In genomic region chr13:40777166-40777956, GRCh38 we compare ENCODE assay signal across 8 cellular contexts. TPM values are rescaled to one million over a fixed set of nuclear protein-coding genes. Genes with fewer than 3 reads are reported as not detected.
DNase-seq lines count a peak whose midpoint lies in the region; ATAC-seq, FAIRE-seq and TF ChIP-seq lines count a peak whose summit lies in the region.

No MANE protein-coding gene starts in this region.

- FAIRE-seq in GM12878 (lab: Jason Lieb, UNC) = peak; percentile 84

- RAD21 ChIA-PET in GM12878 (lab: Charles Lee; ENCODE audit: unreplicated experiment) = interaction anchor here (0.6 to 3.0 kb wide), 28 partner anchors 10 to 1161 kb away, joined by 3 to 19 read pairs (median 4); partner anchors contain the start of genes ELF1 and SLC25A15

- TF ChIP-seq CTCF in GM12878 (IDR thresholded peaks at IDR 0.05 in 2 of 3, conservative IDR thresholded peaks at IDR 0.05 in 1 of 3; ENCODE audit: control insufficient read depth in 2 of 3, extremely low read depth in 1 of 3, insufficient read depth in 1 of 3, low read depth in 3 of 3, low read length in 3 of 3) (peak; percentile 53 to 60 (median 57)), smooth muscle cell (IDR thresholded peaks at IDR 0.05; ENCODE audit: borderline replicate concordance, insufficient read depth, poor library complexity, severe bottlenecking) (peak; percentile 78)

- no peaks in the 10 kb centered on the region for H3K36me3 ChIP-seq in GM23248 (ENCODE audit: low read depth)
- no peaks in the 10 kb centered on the region for H3K36me3 ChIP-seq in GM12878 (ENCODE audit: control insufficient read depth in 2 of 2, insufficient read depth in 2 of 2, low read length in 1 of 2)
- H3K36me3 ChIP-seq in iPS-20b (ENCODE audit: insufficient read depth, low read depth, low read length) = no peaks in the 10 kb centered on the region
- no peaks in the 10 kb centered on the region for H3K36me3 ChIP-seq in smooth muscle cell (ENCODE audit: low read depth)

- no TSS peak for BruUV-seq in GM12878 (replicated peaks; lab: Mats Ljungman, UMichigan)

- TF ChIP-seq POLR2A in GM12878 (IDR thresholded peaks at IDR 0.05; ENCODE audit: low read depth, low read length) = no peak

- H3K4me3 ChIP-seq in GM23248 (peak overlapping the region; percentile 69), GM12878 (no peak overlapping the region), iPS-20b (ENCODE audit: low read length) (peak overlapping the region; percentile 64), smooth muscle cell (peak overlapping the region; percentile 39)

- in situ Hi-C loops in GM23248 (cut with MboI) = no loop called here
- in situ Hi-C loops in KBM-7 (cut with MboI; ENCODE audit: low pct_unique_long_range_greater_than_20kb, low sequenced_read_pairs) = loop anchor here (25.0 kb wide), 1 partner anchor 260 kb away; no protein-coding TSS in a partner anchor
- in situ Hi-C loops in GM12878 (cut with MboI) = loop anchor here (5.0 kb wide), 1 partner anchor 715 kb away; no protein-coding TSS in a partner anchor

- intact Hi-C loops in GM12878 (cut with micrococcal nuclease; ENCODE audit: unreplicated experiment) = loop anchor here (5.0 to 10.0 kb wide), 7 partner anchors 40 to 1090 kb away; partner anchors contain the start of gene FOXO1

- 0 out of 2 replicates have a peak overlapping the region, but pooled peaks have one; percentile 1 for H3K9ac ChIP-seq in GM23248
- H3K9ac ChIP-seq in GM12878 (ENCODE audit: control insufficient read depth, insufficient read depth, low read length) = no peak overlapping the region
- H3K9ac ChIP-seq in iPS-20b (ENCODE audit: low read depth, low read length) = no peak overlapping the region
- no peak overlapping the region for H3K9ac ChIP-seq in smooth muscle cell (ENCODE audit: low read depth)

- no peaks in the 10 kb centered on the region for H3K9me3 ChIP-seq in GM23248 (ENCODE audit: low read depth)
- H3K9me3 ChIP-seq in GM12878 (replicated peaks; ENCODE audit: control insufficient read depth, insufficient read depth, low read length) = no peaks in the 10 kb centered on the region
- no peaks in the 10 kb centered on the region for H3K9me3 ChIP-seq in iPS-20b (ENCODE audit: insufficient read depth, low read depth, low read length)
- no peaks in the 10 kb centered on the region for H3K9me3 ChIP-seq in smooth muscle cell (replicated peaks; ENCODE audit: low read depth)

- SMC1A ChIA-PET in GM12878 (lab: Charles Lee; ENCODE audit: uncharacterized antibody, unreplicated experiment) = interaction anchor here (0.6 to 2.6 kb wide), 40 partner anchors 9 to 1094 kb away, joined by 3 to 15 read pairs (median 4); partner anchors contain the start of gene SLC25A15

- CTCF ChIA-PET in GM12878 (lab: Yijun Ruan, JAX) = interaction anchor here (0.6 to 4.5 kb wide), 73 partner anchors 10 to 1161 kb away, joined by 3 to 36 read pairs (median 4); partner anchors contain the start of gene SLC25A15

- DNase-seq in NCI-H1436 (lab: John Stamatoyannopoulos, UW) (peak; percentile 19), NCI-H1436 treated with DMSO at 0.1 percent for 48 hours (lab: John Stamatoyannopoulos, UW) (no peak), GM23248 (peak; percentile 72), KBM-7 (peak; percentile 86), RKO (ENCODE audit: low spot score) (peak; percentile 77), GM12878 (ENCODE audit: low read depth, low spot score) (no peak), smooth muscle cell (lab: John Stamatoyannopoulos, UW; ENCODE audit: unreplicated experiment) (no peak)

- no peak overlapping the region for H3K27ac ChIP-seq in GM23248
- H3K27ac ChIP-seq in GM12878 (ENCODE audit: control insufficient read depth, insufficient read depth) = peak overlapping the region; percentile 17; the same call in 1 of the 2 replicates
- H3K27ac ChIP-seq in iPS-20b (ENCODE audit: low read length) = no peak overlapping the region
- no peak overlapping the region for H3K27ac ChIP-seq in smooth muscle cell (ENCODE audit: low read depth)

- H4K20me1 ChIP-seq in GM23248 (ENCODE audit: insufficient read depth) (no peaks in the 10 kb centered on the region), GM12878 (ENCODE audit: control insufficient read depth, insufficient read depth) (no peaks in the 10 kb centered on the region), smooth muscle cell (ENCODE audit: low read depth) (no peaks in the 10 kb centered on the region)

- H3F3A ChIP-seq in GM23248 (ENCODE audit: insufficient read depth) (peaks cover 11% of the 10 kb centered on the region; the same call in 1 of the 2 replicates), smooth muscle cell (ENCODE audit: low read depth) (no peaks in the 10 kb centered on the region)

- peak overlapping the region; percentile 90 for H3K4me2 ChIP-seq in GM23248 (ENCODE audit: unreplicated experiment)
- peak overlapping the region; percentile 40 for H3K4me2 ChIP-seq in GM12878 (ENCODE audit: control insufficient read depth, insufficient read depth)
- H3K4me2 ChIP-seq in smooth muscle cell = peak overlapping the region; percentile 80

- peak; percentile 73 for TF ChIP-seq RAD21 in GM12878 (IDR thresholded peaks at IDR 0.05; ENCODE audit: insufficient read depth, low read depth, low read length)

- POLR2A ChIA-PET in GM12878 (lab: Charles Lee) = interaction anchor here (1.1 to 1.3 kb wide), 2 partner anchors 10 to 196 kb away, joined by 3 read pairs; no protein-coding TSS in a partner anchor

- no peaks in the 10 kb centered on the region for H3K9me2 ChIP-seq in GM23248 (ENCODE audit: insufficient read depth)

- 23 to 31% methylated on average over 8 of the region's 8 CpGs for WGBS in GM23248 (ENCODE audit: low coverage in 1 of 2, low lambda C conversion rate in 2 of 2, missing lambda C conversion rate in 2 of 2), 2 experiments
- under 1% methylated on average over 8 of the region's 8 CpGs for WGBS in GM12878 (ENCODE audit: insufficient coverage, insufficient replicate concordance, low lambda C conversion rate, missing lambda C conversion rate)
- 20% methylated on average over 8 of the region's 8 CpGs for WGBS in smooth muscle cell (ENCODE audit: low lambda C conversion rate)

- H2AFZ ChIP-seq in GM23248 (peak overlapping the region; percentile 76), GM12878 (ENCODE audit: control insufficient read depth, low read depth, low read length) (peak overlapping the region; percentile 75), smooth muscle cell (ENCODE audit: low read depth) (peak overlapping the region; percentile 18)

- H3K4me1 ChIP-seq in GM23248 (ENCODE audit: insufficient read depth) (peaks cover 8% of the 10 kb centered on the region; the same call in 1 of the 2 replicates), GM12878 (ENCODE audit: control insufficient read depth, insufficient read depth, low read length) (peaks cover 11% of the 10 kb centered on the region), iPS-20b (ENCODE audit: insufficient read depth, low read length) (no peaks in the 10 kb centered on the region), smooth muscle cell (ENCODE audit: low read depth) (no peaks in the 10 kb centered on the region)

- H3K27me3 ChIP-seq in GM23248 (replicated peaks; ENCODE audit: insufficient read depth) (no peaks in the 10 kb centered on the region), GM12878 (replicated peaks in 1 of 2; ENCODE audit: control insufficient read depth in 2 of 2, insufficient read depth in 2 of 2, low read length in 1 of 2) (no peaks in the 10 kb centered on the region), iPS-20b (ENCODE audit: insufficient read depth, low read length) (no peaks in the 10 kb centered on the region), smooth muscle cell (ENCODE audit: low read depth) (no peaks in the 10 kb centered on the region)

- peak; percentile 95 for ATAC-seq in GM12878

- TF ChIP-seq EP300 in GM12878 (IDR thresholded peaks at IDR 0.05; ENCODE audit: borderline replicate concordance in 1 of 2, control insufficient read depth in 1 of 2, low read depth in 2 of 2, low read length in 2 of 2) = no peak

- H3K79me2 ChIP-seq in GM23248 (ENCODE audit: insufficient read depth) = no peaks in the 10 kb centered on the region
- no peaks in the 10 kb centered on the region for H3K79me2 ChIP-seq in GM12878 (ENCODE audit: control insufficient read depth, insufficient read depth, low read length)
- H3K79me2 ChIP-seq in smooth muscle cell (ENCODE audit: low read depth) = no peaks in the 10 kb centered on the region

RNA-seq across cellular contexts. Expression of gene MRPS31, which starts 6.4 kb away (rescaled TPM):
- 2.9 and 9.8 TPM in 2 replicates for total RNA-seq in GM23248 (2014; rRNA removed; shearing (Covaris generic))
- polyA plus RNA-seq in GM23248 (2016; fragmentation: Nextera tagmentation; extraction: Ambion mirVana) = 14.7 and 16.6 TPM in 2 replicates
- total RNA-seq in GM12878 (2013; cell fraction: nucleolus; rRNA removed) = 47.7 and 57.4 TPM in 2 replicates
- total RNA-seq in GM12878 (2014; rRNA removed) = 20.3 and 21.9 TPM in 2 replicates
- 41.9 and 45.4 TPM in 2 replicates for total RNA-seq in GM12878 (2014; rRNA removed; fragmentation: Illumina TruSeq; extraction: Trizol)
- total RNA-seq in GM12878 (2021) = 25.8 and 27.1 TPM in 2 replicates
- polyA plus RNA-seq in GM12878 (2011; ENCODE audit: low read depth) = 19.2 TPM
- polyA plus RNA-seq in GM12878 (2011; rRNA removed) = 41.4 and 58.2 TPM in 2 replicates
- polyA plus RNA-seq in GM12878 (2011; cell fraction: cytosol; rRNA removed) = 12.9 and 16.4 TPM in 2 replicates
- polyA plus RNA-seq in GM12878 (2011; cell fraction: nucleus; rRNA removed) = 35.3 and 38.7 TPM in 2 replicates
- polyA plus RNA-seq in GM12878 (2012) = 26.6 and 29.0 TPM in 2 replicates
- 44.3 and 53.7 TPM in 2 replicates for polyA plus RNA-seq in GM12878 (2014; fragmentation: Illumina TruSeq; extraction: Trizol)
- 10 to 100 TPM; 50.6 to 60.9 TPM for polyA plus RNA-seq in GM12878 (2014; fragmentation: Nextera tagmentation; extraction: Ambion mirVana)
- 27.5 and 33.7 TPM in 2 replicates for polyA plus RNA-seq in GM12878 (2014; rRNA removed)
- 10 to 100 TPM; 47.8 to 56.3 TPM for polyA plus RNA-seq in GM12878 (2016; fragmentation: Nextera tagmentation; extraction: Ambion mirVana)
- polyA minus RNA-seq in GM12878 (2011; rRNA and poly(A)+ RNA removed) = 10.3 and 12.1 TPM in 2 replicates
- 4.9 and 6.4 TPM in 2 replicates for polyA minus RNA-seq in GM12878 (2011; cell fraction: cytosol; rRNA and poly(A)+ RNA removed)
- 10.9 and 15.6 TPM in 2 replicates for polyA minus RNA-seq in GM12878 (2011; cell fraction: nucleus; rRNA and poly(A)+ RNA removed)
- total RNA-seq in smooth muscle cell = 25.2 and 34.9 TPM in 2 replicates
- polyA plus RNA-seq in smooth muscle cell = 18.8 and 23.9 TPM in 2 replicates

RNA-seq across cellular contexts. Expression of gene SLC25A15, which starts 12.1 kb away (rescaled TPM):
- 24.4 and 29.1 TPM in 2 replicates for total RNA-seq in GM23248 (2014; rRNA removed; shearing (Covaris generic))
- 12.6 and 12.7 TPM in 2 replicates for polyA plus RNA-seq in GM23248 (2016; fragmentation: Nextera tagmentation; extraction: Ambion mirVana)
- 5.0 and 5.8 TPM in 2 replicates for total RNA-seq in GM12878 (2013; cell fraction: nucleolus; rRNA removed)
- 20.6 and 25.0 TPM in 2 replicates for total RNA-seq in GM12878 (2014; rRNA removed)
- 14.8 and 15.7 TPM in 2 replicates for total RNA-seq in GM12878 (2014; rRNA removed; fragmentation: Illumina TruSeq; extraction: Trizol)
- total RNA-seq in GM12878 (2021) = 16.0 and 18.5 TPM in 2 replicates
- 2.3 TPM for polyA plus RNA-seq in GM12878 (2011; ENCODE audit: low read depth)
- 9.1 and 11.6 TPM in 2 replicates for polyA plus RNA-seq in GM12878 (2011; rRNA removed)
- 7.8 and 8.6 TPM in 2 replicates for polyA plus RNA-seq in GM12878 (2011; cell fraction: cytosol; rRNA removed)
- polyA plus RNA-seq in GM12878 (2011; cell fraction: nucleus; rRNA removed) = 4.3 and 4.5 TPM in 2 replicates
- polyA plus RNA-seq in GM12878 (2012) = 5.1 and 6.8 TPM in 2 replicates
- polyA plus RNA-seq in GM12878 (2014; fragmentation: Illumina TruSeq; extraction: Trizol) = 11.8 and 13.6 TPM in 2 replicates
- polyA plus RNA-seq in GM12878 (2014; fragmentation: Nextera tagmentation; extraction: Ambion mirVana) = 1 to 10 TPM; 2.7 to 3.6 TPM
- polyA plus RNA-seq in GM12878 (2014; rRNA removed) = 14.6 and 15.1 TPM in 2 replicates
- 10 to 100 TPM; 19.6 to 20.5 TPM for polyA plus RNA-seq in GM12878 (2016; fragmentation: Nextera tagmentation; extraction: Ambion mirVana)
- 10.9 and 19.0 TPM in 2 replicates for polyA minus RNA-seq in GM12878 (2011; rRNA and poly(A)+ RNA removed)
- 6.3 TPM in 2 replicates for polyA minus RNA-seq in GM12878 (2011; cell fraction: cytosol; rRNA and poly(A)+ RNA removed)
- 1.7 and 2.5 TPM in 2 replicates for polyA minus RNA-seq in GM12878 (2011; cell fraction: nucleus; rRNA and poly(A)+ RNA removed)
- 11.1 and 13.6 TPM in 2 replicates for total RNA-seq in smooth muscle cell
- 4.1 and 6.3 TPM in 2 replicates for polyA plus RNA-seq in smooth muscle cell

Comparison
In these comparisons a context has a peak if more than half of its experiments do, and no peak if none do; other contexts are left out.
1. DNase-seq: peak in NCI-H1436 (single experiment), GM23248 (single experiment), KBM-7 (single experiment) and RKO (single experiment); none in NCI-H1436 treated with DMSO at 0.1 percent for 48 hours (single experiment), GM12878 (single experiment) and smooth muscle cell (single experiment).
2. H2AFZ ChIP-seq: peak in every context shown above with its lines; median percentile 76 in GM23248; 75 in GM12878; 18 in smooth muscle cell.
3. H3K4me2 ChIP-seq: peak in every context shown above with its lines; median percentile 90 in GM23248; 80 in smooth muscle cell; 40 in GM12878.